2 cellular contexts compared by ENCODE assay signal in the genomic region with DNA sequence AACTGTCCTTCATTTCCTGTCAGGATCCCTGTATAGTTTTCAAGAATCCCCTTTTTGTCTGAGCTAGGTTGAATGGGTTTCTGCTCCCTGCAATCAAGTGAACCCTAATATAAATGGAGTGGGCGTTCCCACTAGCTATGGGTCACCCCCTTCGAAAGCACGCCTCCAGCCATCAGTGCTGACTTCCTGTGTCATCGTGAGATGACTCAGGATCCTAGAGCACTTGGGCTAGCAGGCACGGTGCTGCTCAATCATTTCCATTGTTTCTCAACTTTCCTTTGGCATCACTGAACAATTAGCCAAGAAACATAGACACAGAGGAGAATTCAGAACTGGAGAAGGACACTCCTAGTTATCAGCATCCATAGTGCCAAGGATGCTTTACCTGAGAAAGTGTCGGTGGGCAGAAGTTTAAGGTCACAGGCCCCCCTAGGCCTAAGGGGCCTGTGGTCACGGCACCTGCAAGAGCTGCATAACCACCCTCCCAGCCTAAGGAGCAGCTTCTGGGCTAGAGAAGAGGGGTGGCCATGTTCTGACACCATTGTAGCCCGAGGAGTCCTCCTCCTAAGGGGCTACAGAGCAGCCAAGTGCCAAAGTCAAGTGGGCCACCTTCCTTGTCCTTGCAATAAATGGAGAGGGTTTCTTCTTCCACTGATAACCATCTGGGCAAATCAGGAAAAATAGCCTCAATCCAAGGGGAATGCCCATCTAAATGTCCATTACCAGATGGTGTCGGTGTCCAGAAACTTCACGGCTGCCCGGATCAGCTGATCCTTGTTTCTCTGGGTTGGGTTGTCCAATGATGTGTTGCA.
TF ChIP-seq lines count a peak whose summit lies in the region.

No MANE protein-coding gene starts in this region.

TF ChIP-seq in HCT116, 20 proteins besides CTCF, POLR2A, EP300 and RAD21:
- TF ChIP-seq EZH2phosphoT487 (IDR thresholded peaks at IDR 0.05; ENCODE audit: borderline replicate concordance) (no peak), EZH2 (IDR thresholded peaks at IDR 0.05) (no peak), SRF (IDR thresholded peaks at IDR 0.05; ENCODE audit: low read depth) (no peak), POLR2AphosphoS5 (IDR thresholded peaks at IDR 0.05; ENCODE audit: low read depth, low read length) (no peak), SP1 (IDR thresholded peaks at IDR 0.05; ENCODE audit: low read depth) (no peak), ELF1 (IDR thresholded peaks at IDR 0.05; ENCODE audit: borderline replicate concordance, low read depth) (no peak), ZFX (IDR thresholded peaks at IDR 0.05) (no peak), FOSL1 (IDR thresholded peaks at IDR 0.05; ENCODE audit: low read depth) (no peak)
- TF ChIP-seq, protein P1, sequence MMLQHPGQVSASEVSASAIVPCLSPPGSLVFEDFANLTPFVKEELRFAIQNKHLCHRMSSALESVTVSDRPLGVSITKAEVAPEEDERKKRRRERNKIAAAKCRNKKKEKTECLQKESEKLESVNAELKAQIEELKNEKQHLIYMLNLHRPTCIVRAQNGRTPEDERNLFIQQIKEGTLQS (IDR thresholded peaks at IDR 0.05) = no peak

TF ChIP-seq in HepG2, 621 proteins besides CTCF, POLR2A, EP300 and RAD21:
- TF ChIP-seq, protein P2, sequence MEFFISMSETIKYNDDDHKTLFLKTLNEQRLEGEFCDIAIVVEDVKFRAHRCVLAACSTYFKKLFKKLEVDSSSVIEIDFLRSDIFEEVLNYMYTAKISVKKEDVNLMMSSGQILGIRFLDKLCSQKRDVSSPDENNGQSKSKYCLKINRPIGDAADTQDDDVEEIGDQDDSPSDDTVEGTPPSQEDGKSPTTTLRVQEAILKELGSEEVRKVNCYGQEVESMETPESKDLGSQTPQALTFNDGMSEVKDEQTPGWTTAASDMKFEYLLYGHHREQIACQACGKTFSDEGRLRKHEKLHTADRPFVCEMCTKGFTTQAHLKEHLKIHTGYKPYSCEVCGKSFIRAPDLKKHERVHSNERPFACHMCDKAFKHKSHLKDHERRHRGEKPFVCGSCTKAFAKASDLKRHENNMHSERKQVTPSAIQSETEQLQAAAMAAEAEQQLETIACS (CRISPR knock-in tag; IDR thresholded peaks at IDR 0.05) = no peak
- TF ChIP-seq KAT7 (CRISPR knock-in tag; IDR thresholded peaks at IDR 0.05; ENCODE audit: borderline replicate concordance) = no peak
- no peak for TF ChIP-seq SYNCRIP (IDR thresholded peaks at IDR 0.05; ENCODE audit: insufficient read depth, low read depth, low read length)
- TF ChIP-seq ZNF780A (CRISPR knock-in tag; IDR thresholded peaks at IDR 0.05) = no peak
- TF ChIP-seq TARDBP (CRISPR knock-in tag; IDR thresholded peaks at IDR 0.05) = no peak
- TF ChIP-seq ZNF282 (IDR thresholded peaks at IDR 0.05; ENCODE audit: partially characterized antibody) = no peak
- no peak for TF ChIP-seq KLF13 (CRISPR knock-in tag; IDR thresholded peaks at IDR 0.05)
- no peak for TF ChIP-seq ZNF547 (CRISPR knock-in tag; IDR thresholded peaks at IDR 0.05)
- TF ChIP-seq KLF15 (CRISPR knock-in tag; IDR thresholded peaks at IDR 0.05; ENCODE audit: borderline replicate concordance) = no peak
- TF ChIP-seq, protein P3, sequence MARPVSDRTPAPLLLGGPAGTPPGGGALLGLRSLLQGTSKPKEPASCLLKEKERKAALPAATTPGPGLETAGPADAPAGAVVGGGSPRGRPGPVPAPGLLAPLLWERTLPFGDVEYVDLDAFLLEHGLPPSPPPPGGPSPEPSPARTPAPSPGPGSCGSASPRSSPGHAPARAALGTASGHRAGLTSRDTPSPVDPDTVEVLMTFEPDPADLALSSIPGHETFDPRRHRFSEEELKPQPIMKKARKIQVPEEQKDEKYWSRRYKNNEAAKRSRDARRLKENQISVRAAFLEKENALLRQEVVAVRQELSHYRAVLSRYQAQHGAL (CRISPR knock-in tag; IDR thresholded peaks at IDR 0.05; ENCODE audit: not compliant biosample characterization) = no peak
- TF ChIP-seq ZNF550 (CRISPR knock-in tag; IDR thresholded peaks at IDR 0.05; ENCODE audit: borderline replicate concordance) = no peak
- no peak for TF ChIP-seq FIP1L1 (IDR thresholded peaks at IDR 0.05; ENCODE audit: borderline replicate concordance, insufficient read depth, low read depth, low read length)
- no peak for TF ChIP-seq IKZF4 (CRISPR knock-in tag; IDR thresholded peaks at IDR 0.05; ENCODE audit: borderline replicate concordance, low read depth, not compliant biosample characterization)
- TF ChIP-seq ADNP (CRISPR knock-in tag; IDR thresholded peaks at IDR 0.05) = no peak
- TF ChIP-seq ZNF570 (CRISPR knock-in tag; IDR thresholded peaks at IDR 0.05; ENCODE audit: borderline replicate concordance) = no peak
- TF ChIP-seq NPAS2 (CRISPR knock-in tag; IDR thresholded peaks at IDR 0.05; ENCODE audit: borderline replicate concordance) = no peak
- no peak for TF ChIP-seq SOX13 (IDR thresholded peaks at IDR 0.05)
- TF ChIP-seq SOX13 (CRISPR knock-in tag; conservative IDR thresholded peaks at IDR 0.05 in 1 of 2, IDR thresholded peaks at IDR 0.05 in 1 of 2) = no peak
- TF ChIP-seq HMG20A (CRISPR knock-in tag; IDR thresholded peaks at IDR 0.05; ENCODE audit: borderline replicate concordance) = no peak
